ENCODE assay signal across 8 cellular contexts in the genomic region with DNA sequence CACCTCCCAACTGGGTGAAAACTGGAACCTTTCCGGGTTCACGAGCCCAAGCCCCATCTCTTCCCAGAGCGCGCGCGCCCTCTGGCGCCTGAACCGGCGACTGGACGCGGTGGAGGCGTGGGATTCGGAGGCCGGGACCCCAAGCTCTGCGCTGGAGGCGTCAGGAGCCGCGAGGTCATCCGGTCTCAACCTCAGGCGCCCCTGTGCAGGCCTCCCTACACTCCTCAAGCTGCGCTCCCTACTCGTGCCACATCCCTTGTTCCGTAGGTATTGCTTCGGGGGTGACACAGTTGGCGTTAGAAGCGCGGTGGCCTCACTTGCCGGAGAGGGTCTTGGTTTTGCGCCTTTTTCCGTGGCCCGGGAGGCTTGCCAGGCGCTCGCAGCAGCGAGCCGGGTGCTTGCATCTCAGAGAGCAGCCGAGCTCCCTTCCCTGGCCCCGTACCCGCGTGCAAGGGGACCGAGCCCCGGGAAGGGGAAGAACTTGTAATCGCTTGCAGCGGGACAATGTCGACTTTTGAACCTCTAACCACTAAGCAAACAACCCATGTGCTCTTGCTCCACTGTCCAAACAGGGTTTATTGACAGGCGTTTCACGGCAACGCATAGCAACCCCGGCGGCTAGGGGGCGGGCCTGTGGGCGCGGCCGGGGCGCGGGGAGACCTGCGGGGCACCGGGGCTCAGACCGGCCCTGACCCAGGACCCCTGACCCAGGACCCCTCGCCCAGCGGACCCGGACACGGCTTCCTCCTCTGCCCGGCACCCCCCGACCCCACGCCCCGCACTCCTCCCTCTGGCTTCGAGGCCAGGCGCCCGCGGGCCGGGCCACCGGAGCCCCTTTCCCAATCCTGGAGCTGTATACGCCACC. TPM values are rescaled to one million over a fixed set of nuclear protein-coding genes. Genes with fewer than 3 reads are reported as not detected.
DNase-seq lines count a peak whose midpoint lies in the region; ATAC-seq and TF ChIP-seq lines count a peak whose summit lies in the region.

No MANE protein-coding gene starts in this region.

- no peak overlapping the region for H3K27ac ChIP-seq in BLaER1 treated with 17β-estradiol and CSF1 and Interleukin-3, amounts not matched to agents 10 nM and 100 nM
- H3K27ac ChIP-seq in liver (ENCODE audit: low read depth in 1 of 2, low read length in 2 of 2) (peak overlapping the region; percentile 92 to 96), tibial nerve (no peak overlapping the region)

- peaks cover 0 to 57% (median 23%) of the 10 kb centered on the region in 11 experiments; a peak in 14 of 22 replicates for H4K20me1 ChIP-seq in BLaER1 treated with 17β-estradiol and CSF1 and Interleukin-3, amounts not matched to agents 10 nM and 100 nM

- H3K36me3 Mint-ChIP-seq in central memory CD8-positive, alpha-beta T cell (ENCODE audit: insufficient read depth) = no peaks in the 10 kb centered on the region

- peak overlapping the region; percentile 20 for H3K4me3 Mint-ChIP-seq in central memory CD8-positive, alpha-beta T cell

- TF ChIP-seq CTCF in liver (IDR thresholded peaks at IDR 0.05; ENCODE audit: low read depth, low read length, missing input control) (peak; percentile 61), tibial nerve (IDR thresholded peaks at IDR 0.05) (peak in 3 of 5 experiments; percentile 8 to 28 (median 27))

- no peak for TF ChIP-seq POLR2A in tibial nerve (IDR thresholded peaks at IDR 0.05)
- TF ChIP-seq POLR2A in GM18505 (IDR thresholded peaks at IDR 0.05; ENCODE audit: borderline replicate concordance, extremely low read depth, insufficient read depth, insufficient read length) = no peak

- DNase-seq in NOMO-1 treated with dmso at 0.1 percent for 144 hours (lab: John Stamatoyannopoulos, UW; ENCODE audit: unreplicated experiment) (peak; percentile 58), tibial nerve (ENCODE audit: low spot score in 2 of 2) (no peak), activated gamma-delta T cell treated with Interleukin-2 at 50 U/mL for 16 hours (no peak)
- no peak for DNase-seq in central memory CD8-positive, alpha-beta T cell (ENCODE audit: low spot score in 2 of 2)

- peaks cover 7 to 13% (median 10%) of the 10 kb centered on the region in 10 experiments; a peak in 10 of 20 replicates for H3K4me1 ChIP-seq in BLaER1 treated with 17β-estradiol and CSF1 and Interleukin-3, amounts not matched to agents 10 nM and 100 nM
- H3K4me1 ChIP-seq in liver (ENCODE audit: control insufficient read depth in 4 of 4, insufficient read depth in 4 of 4, low read length in 3 of 4) (peaks cover 3 to 17% (median 10%) of the 10 kb centered on the region in 4 donors), tibial nerve (peaks cover 0 to 19% (median 14%) of the 10 kb centered on the region in 4 donors)

- no peak overlapping the region for H3K9ac ChIP-seq in BLaER1 treated with 17β-estradiol and CSF1 and Interleukin-3, amounts not matched to agents 10 nM and 100 nM
- peak overlapping the region; percentile 30 for H3K9ac ChIP-seq in liver (ENCODE audit: low read depth in 1 of 2, low read length in 2 of 2)

- TF ChIP-seq RAD21 in liver (IDR thresholded peaks at IDR 0.05) = peak; percentile 78 to 81

- no peaks in the 10 kb centered on the region for H3K36me3 ChIP-seq in BLaER1 treated with 17β-estradiol and CSF1 and Interleukin-3, amounts not matched to agents 10 nM and 100 nM
- H3K36me3 ChIP-seq in liver (ENCODE audit: control insufficient read depth in 4 of 4, insufficient read depth in 3 of 4, low read depth in 1 of 4, low read length in 3 of 4) (no peaks in the 10 kb centered on the region), tibial nerve (no peaks in the 10 kb centered on the region)

- peak overlapping the region; percentile 18 to 83 (median 45); a peak in 21 of 22 replicates for H3K4me2 ChIP-seq in BLaER1 treated with 17β-estradiol and CSF1 and Interleukin-3, amounts not matched to agents 10 nM and 100 nM

- H3K4me3 ChIP-seq in BLaER1 treated with 17β-estradiol and CSF1 and Interleukin-3, amounts not matched to agents 10 nM and 100 nM = peak overlapping the region in 6 of 10 experiments; percentile 14 to 47 (median 31); a peak in 8 of 20 replicates
- H3K4me3 ChIP-seq in liver (ENCODE audit: low read depth in 1 of 3, low read length in 3 of 3) (peak overlapping the region; percentile 72 to 85 (median 73)), tibial nerve (peak overlapping the region; percentile 17 to 47 (median 28))

- H3K9me3 Mint-ChIP-seq in central memory CD8-positive, alpha-beta T cell = no peaks in the 10 kb centered on the region

- WGBS in liver = under 1% methylated on average over 73 of the region's 73 CpGs
- 1 to 3% methylated on average over 23 to 72 of the region's 73 CpGs for WGBS in tibial nerve, 2 donors

- H3K27ac Mint-ChIP-seq in central memory CD8-positive, alpha-beta T cell (ENCODE audit: low read depth) = no peak overlapping the region

- peaks cover 93% of the 10 kb centered on the region for H3K27me3 Mint-ChIP-seq in central memory CD8-positive, alpha-beta T cell

- no peak for TF ChIP-seq EP300 in tibial nerve (IDR thresholded peaks at IDR 0.05)

- ATAC-seq in GM19438 (IDR thresholded peaks at IDR 0.05; ENCODE audit: low read depth, unreplicated experiment) = peak; percentile 69
- no peak for ATAC-seq in central memory CD8-positive, alpha-beta T cell (replicated peaks; ENCODE audit: extremely low read depth, poor library complexity, severe bottlenecking)
- no peak for ATAC-seq in GM18505 (IDR thresholded peaks at IDR 0.05; ENCODE audit: unreplicated experiment)

- peaks cover 0 to 4% (median 0%) of the 10 kb centered on the region in 11 experiments; a peak in 1 of 22 replicates for H3K9me3 ChIP-seq in BLaER1 treated with 17β-estradiol and CSF1 and Interleukin-3, amounts not matched to agents 10 nM and 100 nM (replicated peaks in 1 of 11)
- H3K9me3 ChIP-seq in liver (ENCODE audit: control insufficient read depth in 4 of 4, low read length in 3 of 4) (no peaks in the 10 kb centered on the region), tibial nerve (no peaks in the 10 kb centered on the region)

- H3K4me1 Mint-ChIP-seq in central memory CD8-positive, alpha-beta T cell = no peaks in the 10 kb centered on the region

- peaks cover 100% of the 10 kb centered on the region in 11 experiments for H3K27me3 ChIP-seq in BLaER1 treated with 17β-estradiol and CSF1 and Interleukin-3, amounts not matched to agents 10 nM and 100 nM
- H3K27me3 ChIP-seq in liver (ENCODE audit: control insufficient read depth in 4 of 4, insufficient read depth in 4 of 4, low read length in 3 of 4) (peaks cover 0 to 4% (median 1%) of the 10 kb centered on the region in 4 donors), tibial nerve (peaks cover 5 to 100% of the 10 kb centered on the region in 2 donors)

TF ChIP-seq in liver, 16 proteins besides CTCF, POLR2A, EP300 and RAD21 (continues in another document):
- TF ChIP-seq MAX (IDR thresholded peaks at IDR 0.05) (peak; percentile 58), HNF4G (IDR thresholded peaks at IDR 0.05) (peak; percentile 25), GABPA (IDR thresholded peaks at IDR 0.05 in 1 of 2, conservative IDR thresholded peaks at IDR 0.05 in 1 of 2) (no peak), EGR1 (IDR thresholded peaks at IDR 0.05; ENCODE audit: low read depth in 2 of 2) (no peak), TAF1 (conservative IDR thresholded peaks at IDR 0.05) (peak; percentile 26), SP1 (IDR thresholded peaks at IDR 0.05) (peak; percentile 85), RXRA (IDR thresholded peaks at IDR 0.05) (peak; percentile 50 to 58), FOXA2 (IDR thresholded peaks at IDR 0.05) (peak; percentile 85), FOXA1 (IDR thresholded peaks at IDR 0.05) (peak; percentile 80), YY1 (IDR thresholded peaks at IDR 0.05) (peak; percentile 54), JUND (IDR thresholded peaks at IDR 0.05) (no peak), HNF4A (conservative IDR thresholded peaks at IDR 0.05) (peak; percentile 74 to 80)
- TF ChIP-seq, protein P1, sequence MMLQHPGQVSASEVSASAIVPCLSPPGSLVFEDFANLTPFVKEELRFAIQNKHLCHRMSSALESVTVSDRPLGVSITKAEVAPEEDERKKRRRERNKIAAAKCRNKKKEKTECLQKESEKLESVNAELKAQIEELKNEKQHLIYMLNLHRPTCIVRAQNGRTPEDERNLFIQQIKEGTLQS (IDR thresholded peaks at IDR 0.05) = no peak
- TF ChIP-seq, protein P2, sequence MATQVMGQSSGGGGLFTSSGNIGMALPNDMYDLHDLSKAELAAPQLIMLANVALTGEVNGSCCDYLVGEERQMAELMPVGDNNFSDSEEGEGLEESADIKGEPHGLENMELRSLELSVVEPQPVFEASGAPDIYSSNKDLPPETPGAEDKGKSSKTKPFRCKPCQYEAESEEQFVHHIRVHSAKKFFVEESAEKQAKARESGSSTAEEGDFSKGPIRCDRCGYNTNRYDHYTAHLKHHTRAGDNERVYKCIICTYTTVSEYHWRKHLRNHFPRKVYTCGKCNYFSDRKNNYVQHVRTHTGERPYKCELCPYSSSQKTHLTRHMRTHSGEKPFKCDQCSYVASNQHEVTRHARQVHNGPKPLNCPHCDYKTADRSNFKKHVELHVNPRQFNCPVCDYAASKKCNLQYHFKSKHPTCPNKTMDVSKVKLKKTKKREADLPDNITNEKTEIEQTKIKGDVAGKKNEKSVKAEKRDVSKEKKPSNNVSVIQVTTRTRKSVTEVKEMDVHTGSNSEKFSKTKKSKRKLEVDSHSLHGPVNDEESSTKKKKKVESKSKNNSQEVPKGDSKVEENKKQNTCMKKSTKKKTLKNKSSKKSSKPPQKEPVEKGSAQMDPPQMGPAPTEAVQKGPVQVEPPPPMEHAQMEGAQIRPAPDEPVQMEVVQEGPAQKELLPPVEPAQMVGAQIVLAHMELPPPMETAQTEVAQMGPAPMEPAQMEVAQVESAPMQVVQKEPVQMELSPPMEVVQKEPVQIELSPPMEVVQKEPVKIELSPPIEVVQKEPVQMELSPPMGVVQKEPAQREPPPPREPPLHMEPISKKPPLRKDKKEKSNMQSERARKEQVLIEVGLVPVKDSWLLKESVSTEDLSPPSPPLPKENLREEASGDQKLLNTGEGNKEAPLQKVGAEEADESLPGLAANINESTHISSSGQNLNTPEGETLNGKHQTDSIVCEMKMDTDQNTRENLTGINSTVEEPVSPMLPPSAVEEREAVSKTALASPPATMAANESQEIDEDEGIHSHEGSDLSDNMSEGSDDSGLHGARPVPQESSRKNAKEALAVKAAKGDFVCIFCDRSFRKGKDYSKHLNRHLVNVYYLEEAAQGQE (IDR thresholded peaks at IDR 0.05) = peak; percentile 74

RNA-seq across cellular contexts. Expression of gene CDX2, which starts 8.5 kb away (rescaled TPM):
- total RNA-seq in liver (not detected), tibial nerve (not detected)
- polyA plus RNA-seq in liver = not detected

RNA-seq across cellular contexts. Expression of gene URAD, which starts 27.9 kb away (rescaled TPM):
- not detected for total RNA-seq in liver
- polyA plus RNA-seq in liver = not detected
- not detected for total RNA-seq in tibial nerve

RNA-seq across cellular contexts. Expression of gene PDX1, which starts 40.8 kb away (rescaled TPM):
- under 1 TPM in 1 of 2 donors, not detected in 1; 0.08 TPM for total RNA-seq in liver
- polyA plus RNA-seq in liver = under 1 TPM; 0.10 to 0.16 TPM
- total RNA-seq in tibial nerve = under 1 TPM in 1 of 4 donors, not detected in 3; 0.30 TPM

Comparison
In these comparisons a context has a peak if more than half of its experiments do, and no peak if none do; other contexts are left out.
1. H3K27ac ChIP-seq: peak in liver (2 of 2); none in BLaER1 treated with 17β-estradiol and CSF1 and Interleukin-3, amounts not matched to agents 10 nM and 100 nM (0 of 11) and tibial nerve (0 of 4).
2. H3K9ac ChIP-seq: peak in liver (2 of 2); none in BLaER1 treated with 17β-estradiol and CSF1 and Interleukin-3, amounts not matched to agents 10 nM and 100 nM (0 of 11).
3. Peak in every context shown above with its lines, with median percentiles within 50 percentile points of each other: H3K4me3 ChIP-seq.